ENCODE assay signal across 7 cellular contexts in the genomic region with DNA sequence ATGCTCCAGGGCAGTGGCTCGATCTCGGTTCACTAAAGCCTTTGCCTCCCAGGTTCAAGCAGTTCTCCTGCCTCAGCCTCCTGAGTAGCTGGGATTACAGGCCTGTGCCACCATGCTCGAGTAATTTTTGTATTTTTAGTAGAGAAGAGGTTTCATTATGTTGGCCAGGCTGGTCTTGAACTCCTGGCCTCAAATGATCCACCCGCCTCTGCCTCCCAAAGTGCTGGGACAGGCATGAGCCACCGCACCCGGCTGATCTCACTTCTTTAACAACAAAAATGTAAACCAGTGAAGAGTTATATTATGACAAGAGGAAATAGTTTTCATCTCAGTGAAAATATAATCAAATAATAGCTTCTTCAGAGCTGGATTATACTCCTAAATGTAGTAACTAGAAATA. TPM values are rescaled to one million over a fixed set of nuclear protein-coding genes. Genes with fewer than 3 reads are reported as not detected.
"Had no signal": no experiment of that assay in that cellular context is flagged by ENCODE, and none has a peak within 500 bp of the region (broad histone marks: within the 10 kb centered on the region; RNA-seq: fewer than 3 reads in every experiment).

No MANE protein-coding gene starts in this region.

RNA-seq across cellular contexts. Expression of a gene that starts 14.0 kb away (rescaled TPM):
- total RNA-seq: GM23248, GM23338, H1, H7, H9, HFFc6 had no signal

RNA-seq across cellular contexts. Expression of a gene that starts 16.3 kb away (rescaled TPM):
- total RNA-seq: GM23248, GM23338, H1, H7, H9, HFFc6 had no signal

RNA-seq across cellular contexts. Expression of a gene that starts 43.9 kb away (rescaled TPM):
- total RNA-seq: GM23248, GM23338, H1, H4, H7, H9, HFFc6 had no signal
